1 cellular context compared by ENCODE assay signal in genomic region chr11:60871378-60872061, GRCh38.
TF ChIP-seq lines count a peak whose summit lies in the region.

No MANE protein-coding gene starts in this region.

TF ChIP-seq in IMR-90, 13 proteins besides CTCF, POLR2A, EP300 and RAD21:
- TF ChIP-seq RCOR1 (IDR thresholded peaks at IDR 0.05; ENCODE audit: insufficient replicate concordance, low read length) = no peak
- TF ChIP-seq NFE2L2 (IDR thresholded peaks at IDR 0.05; ENCODE audit: low read depth, low read length) = no peak
- TF ChIP-seq CHD1 (IDR thresholded peaks at IDR 0.05; ENCODE audit: low read depth, low read length) = no peak
- TF ChIP-seq MAZ (IDR thresholded peaks at IDR 0.05; ENCODE audit: borderline replicate concordance, low read depth, low read length) = no peak
- TF ChIP-seq MXI1 (IDR thresholded peaks at IDR 0.05; ENCODE audit: borderline replicate concordance, low read depth, low read length) = no peak
- TF ChIP-seq FOS (IDR thresholded peaks at IDR 0.05; ENCODE audit: low read depth, low read length) = no peak
- no peak for TF ChIP-seq SMC3 (IDR thresholded peaks at IDR 0.05; ENCODE audit: low read depth, low read length)
- no peak for TF ChIP-seq CEBPB (IDR thresholded peaks at IDR 0.05; ENCODE audit: low read depth, low read length)
- no peak for TF ChIP-seq BHLHE40 (IDR thresholded peaks at IDR 0.05; ENCODE audit: low read depth, low read length)
- no peak for TF ChIP-seq RFX5 (IDR thresholded peaks at IDR 0.05; ENCODE audit: low read depth, low read length)
- no peak for TF ChIP-seq MAFK (IDR thresholded peaks at IDR 0.05; ENCODE audit: low read depth, low read length)
- TF ChIP-seq USF2 (IDR thresholded peaks at IDR 0.05; ENCODE audit: low read depth, low read length) = no peak
- TF ChIP-seq ELK1 (IDR thresholded peaks at IDR 0.05; ENCODE audit: borderline replicate concordance, low read depth, low read length) = no peak
